33 cellular contexts compared by ENCODE assay signal in the genomic region with DNA sequence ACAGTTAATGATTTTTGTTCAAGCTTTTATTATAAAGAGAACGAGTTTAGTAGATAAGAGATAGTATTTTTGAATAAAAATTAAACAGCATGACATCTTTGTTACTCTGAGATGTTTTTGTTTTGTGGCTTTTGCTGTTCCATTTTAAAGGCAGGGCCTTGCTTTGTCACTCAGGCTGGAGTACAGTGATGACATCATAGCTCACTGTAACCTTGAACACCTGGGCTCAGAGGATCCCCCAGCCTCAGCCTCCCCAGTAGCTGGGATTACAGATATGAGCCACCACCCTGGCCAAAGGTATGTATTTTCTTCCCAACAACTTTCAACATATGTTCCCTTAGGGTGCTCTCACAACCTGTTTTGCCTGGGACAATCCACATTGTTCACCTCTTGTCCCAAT.
"Had no signal": no experiment of that assay in that cellular context is flagged by ENCODE, and none has a peak within 500 bp of the region (broad histone marks: within the 10 kb centered on the region; RNA-seq: fewer than 3 reads in every experiment).

No MANE protein-coding gene starts in this region.

- H3K27me3 ChIP-seq: brain microvascular endothelial cell had no signal

- H3K4me1 Mint-ChIP-seq: activated CD4-positive, alpha-beta memory T cell treated with anti-CD3 and anti-CD28 coated beads, Interleukin-2, amount 10 ng/mL, durations not matched to agents 7 days and 5 days; activated CD8-positive, alpha-beta memory T cell treated with anti-CD3 and anti-CD28 coated beads, Interleukin-2, amount 10 ng/mL, durations not matched to agents 7 days and 5 days; activated naive CD8-positive, alpha-beta T cell treated with anti-CD3 and anti-CD28 coated beads for 36 hours had no signal

- H2AFZ ChIP-seq: PC-9 had no signal

- H3K4me2 ChIP-seq: PC-9 had no signal

- H3K27ac Mint-ChIP-seq: activated CD4-positive, alpha-beta memory T cell treated with anti-CD3 and anti-CD28 coated beads, Interleukin-2, amount 10 ng/mL, durations not matched to agents 7 days and 5 days; activated CD8-positive, alpha-beta memory T cell treated with anti-CD3 and anti-CD28 coated beads, Interleukin-2, amount 10 ng/mL, durations not matched to agents 7 days and 5 days; activated naive CD8-positive, alpha-beta T cell treated with anti-CD3 and anti-CD28 coated beads for 36 hours had no signal

- H3K9me3 Mint-ChIP-seq: activated CD4-positive, alpha-beta memory T cell treated with anti-CD3 and anti-CD28 coated beads, Interleukin-2, amount 10 ng/mL, durations not matched to agents 7 days and 5 days; activated naive CD8-positive, alpha-beta T cell treated with anti-CD3 and anti-CD28 coated beads for 36 hours had no signal

- ATAC-seq: activated CD8-positive, alpha-beta memory T cell treated with anti-CD3 and anti-CD28 coated beads, Interleukin-2, amount 10 ng/mL, durations not matched to agents 7 days and 5 days; Right ventricle myocardium inferior had no signal

- H3K4me3 ChIP-seq: PC-9 had no signal

- H3K4me3 Mint-ChIP-seq: activated CD4-positive, alpha-beta memory T cell treated with anti-CD3 and anti-CD28 coated beads, Interleukin-2, amount 10 ng/mL, durations not matched to agents 7 days and 5 days; activated CD8-positive, alpha-beta memory T cell treated with anti-CD3 and anti-CD28 coated beads, Interleukin-2, amount 10 ng/mL, durations not matched to agents 7 days and 5 days; activated naive CD8-positive, alpha-beta T cell treated with anti-CD3 and anti-CD28 coated beads for 36 hours had no signal

- H3K27ac ChIP-seq: brain microvascular endothelial cell, PC-9, RWPE1, WERI-Rb-1 had no signal

- H3K27me3 Mint-ChIP-seq: activated CD4-positive, alpha-beta memory T cell treated with anti-CD3 and anti-CD28 coated beads, Interleukin-2, amount 10 ng/mL, durations not matched to agents 7 days and 5 days; activated CD8-positive, alpha-beta memory T cell treated with anti-CD3 and anti-CD28 coated beads, Interleukin-2, amount 10 ng/mL, durations not matched to agents 7 days and 5 days had no signal

- H3K36me3 ChIP-seq: brain microvascular endothelial cell, WERI-Rb-1 had no signal

- H3K36me3 Mint-ChIP-seq: activated CD8-positive, alpha-beta memory T cell treated with anti-CD3 and anti-CD28 coated beads, Interleukin-2, amount 10 ng/mL, durations not matched to agents 7 days and 5 days; activated naive CD8-positive, alpha-beta T cell treated with anti-CD3 and anti-CD28 coated beads for 36 hours had no signal

- DNase-seq: activated CD4-positive, alpha-beta memory T cell treated with anti-CD3 and anti-CD28 coated beads, Interleukin-2, amount 10 ng/mL, durations not matched to agents 7 days and 5 days; activated CD4-positive, alpha-beta T cell treated with anti-CD3 and anti-CD28 coated beads for 1 hour; activated CD4-positive, alpha-beta T cell treated with anti-CD3 and anti-CD28 coated beads for 48 hours; activated CD4-positive, CD25-positive, alpha-beta regulatory T cell; activated CD8-positive, alpha-beta memory T cell treated with anti-CD3 and anti-CD28 coated beads for 24 hours; activated CD8-positive, alpha-beta memory T cell treated with anti-CD3 and anti-CD28 coated beads, Interleukin-2, amount 10 ng/mL, durations not matched to agents 7 days and 5 days; activated CD8-positive, alpha-beta memory T cell treated with anti-CD3 and anti-CD28 coated beads, Interleukin-2, amount 50 U/mL, for 48 hours; activated effector memory CD4-positive, alpha-beta T cell treated with anti-CD3 and anti-CD28 coated beads, Interleukin-2, amount 50 U/mL, for 16 hours; activated naive CD4-positive, alpha-beta T cell; activated naive CD4-positive, alpha-beta T cell treated with anti-CD3 and anti-CD28 coated beads, Interleukin-2, amount 50 U/mL, for 16 hours; activated naive CD8-positive, alpha-beta T cell treated with anti-CD3 and anti-CD28 coated beads for 36 hours; activated T-cell treated with anti-CD3 and anti-CD28 coated beads, Interleukin-2, amount 50 U/mL, for 48 hours; amniotic stem cell; aorta; brain microvascular endothelial cell; central memory CD4-positive, alpha-beta T cell; Karpas-422; NCI-H1048; NCI-H1105 treated with DMSO at 0.1 percent for 48 hours; NCI-H1436; NCI-H1694; NCI-H1930; NCI-H2107; NCI-H226; NCI-H446 treated with DMSO at 0.1 percent for 48 hours; NCI-H524; PC-9; SIG-M5; SW 1271; T1000; WERI-Rb-1 had no signal
